8 cellular contexts compared by ENCODE assay signal in the genomic region with DNA sequence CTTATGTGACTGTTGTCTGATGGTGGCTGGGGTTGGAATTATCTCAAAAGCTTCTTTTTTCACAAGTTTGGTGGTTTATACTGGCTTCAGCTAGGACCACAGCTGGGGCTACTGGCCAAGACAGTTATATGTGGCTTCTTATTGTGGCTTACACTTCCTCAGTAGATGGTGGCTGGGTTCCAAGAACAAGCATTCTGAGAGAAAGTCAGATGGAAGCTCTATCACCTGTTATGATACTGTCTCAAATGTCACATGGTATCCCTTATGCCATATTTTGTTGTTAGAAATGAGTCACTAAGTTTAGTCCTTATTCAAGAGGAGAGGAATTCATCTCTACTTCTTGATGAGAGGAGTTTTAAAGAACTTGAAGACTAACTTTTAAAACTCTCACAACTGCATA. TPM values are rescaled to one million over a fixed set of nuclear protein-coding genes. Genes with fewer than 3 reads are reported as not detected.
DNase-seq lines count a peak whose midpoint lies in the region; ATAC-seq and TF ChIP-seq lines count a peak whose summit lies in the region.

No MANE protein-coding gene starts in this region.

- H3K9me3 ChIP-seq in Loucy (ENCODE audit: insufficient read depth, low read depth, low read length) (no peaks in the 10 kb centered on the region), HAP-1 (no peaks in the 10 kb centered on the region)

- peak overlapping the region; percentile 47 for H3K9ac ChIP-seq in Loucy (ENCODE audit: low read depth, low read length, poor library complexity, severe bottlenecking)

- H3K4me1 ChIP-seq in Loucy (ENCODE audit: insufficient read depth, low read length, poor library complexity, severe bottlenecking) (peaks cover 75% of the 10 kb centered on the region), HAP-1 (no peaks in the 10 kb centered on the region)

- peak; percentile 88 for ATAC-seq in GM18868 (IDR thresholded peaks at IDR 0.05; ENCODE audit: unreplicated experiment)

- H3K79me2 ChIP-seq in Loucy (ENCODE audit: insufficient read depth, low read length) = no peaks in the 10 kb centered on the region

- no peaks in the 10 kb centered on the region for H3K36me3 ChIP-seq in Loucy (ENCODE audit: insufficient read depth, low read length)
- no peaks in the 10 kb centered on the region for H3K36me3 ChIP-seq in HAP-1 (replicated peaks)

- peaks cover 3% of the 10 kb centered on the region; the same call in 1 of the 2 replicates for H3F3A ChIP-seq in Loucy (ENCODE audit: low read depth)

- DNase-seq in HCEC 1CT (peak; percentile 32), fibroblast of villous mesenchyme (ENCODE audit: low read depth) (peak; percentile 33), NCI-H1436 treated with DMSO at 0.1 percent for 48 hours (lab: John Stamatoyannopoulos, UW) (no peak), ecto neural progenitor cell (ENCODE audit: low spot score) (no peak), NCI-H2107 treated with DMSO at 0.1 percent for 48 hours (lab: John Stamatoyannopoulos, UW; ENCODE audit: unreplicated experiment) (no peak), HAP-1 (ENCODE audit: low spot score in 2 of 2) (no peak)

- H3K9me2 ChIP-seq in Loucy (replicated peaks; ENCODE audit: low read depth, low read length) = no peaks in the 10 kb centered on the region

- H2AFZ ChIP-seq in Loucy (ENCODE audit: low read length) = 0 out of 2 replicates have a peak overlapping the region, but pooled peaks have one; percentile 31

- H4K20me1 ChIP-seq in Loucy (ENCODE audit: insufficient read depth, low read length, poor library complexity, severe bottlenecking) = no peaks in the 10 kb centered on the region

- H3K27me3 ChIP-seq in Loucy (ENCODE audit: insufficient read depth, low read length, poor library complexity, severe bottlenecking) (no peaks in the 10 kb centered on the region), HAP-1 (ENCODE audit: low read depth) (no peaks in the 10 kb centered on the region)

- H3K4me3 ChIP-seq in Loucy (ENCODE audit: low read length, poor library complexity, severe bottlenecking) (peak overlapping the region; percentile 34), fibroblast of villous mesenchyme (ENCODE audit: low read depth, low read length) (no peak overlapping the region), HAP-1 (no peak overlapping the region)

- H3K4me2 ChIP-seq in Loucy (ENCODE audit: low read depth, low read length, poor library complexity, severe bottlenecking) = peak overlapping the region; percentile 67

- in situ Hi-C loops in HAP-1 (cut with MboI; ENCODE audit: low sequenced_read_pairs) = no loop called here

- TF ChIP-seq CTCF in Loucy (conservative IDR thresholded peaks at IDR 0.05; ENCODE audit: low read length) = no peak
- TF ChIP-seq CTCF in fibroblast of villous mesenchyme (IDR thresholded peaks at IDR 0.05; ENCODE audit: insufficient read depth, low read depth, low read length) = no peak

RNA-seq across cellular contexts. Expression of a gene that starts 41.6 kb away (rescaled TPM):
- 60.6 and 131 TPM in 2 replicates for total RNA-seq in fibroblast of villous mesenchyme

Comparison
In these comparisons a context has a peak if more than half of its experiments do, and no peak if none do; other contexts are left out.
1. DNase-seq: peak in HCEC 1CT (single experiment) and fibroblast of villous mesenchyme (single experiment); none in NCI-H1436 treated with DMSO at 0.1 percent for 48 hours (single experiment), ecto neural progenitor cell (single experiment), NCI-H2107 treated with DMSO at 0.1 percent for 48 hours (single experiment) and HAP-1 (0 of 2).